8 cellular contexts compared by ENCODE assay signal in genomic region chr19:58096884-58097283, GRCh38. TPM values are rescaled to one million over a fixed set of nuclear protein-coding genes. Genes with fewer than 3 reads are reported as not detected.
DNase-seq lines count a peak whose midpoint lies in the region; ATAC-seq and TF ChIP-seq lines count a peak whose summit lies in the region.

No MANE protein-coding gene starts in this region.

- no peaks in the 10 kb centered on the region for H3K27me3 Mint-ChIP-seq in activated CD8-positive, alpha-beta memory T cell treated with anti-CD3 and anti-CD28 coated beads, Interleukin-2, amount 10 ng/mL, durations not matched to agents 7 days and 5 days
- no peaks in the 10 kb centered on the region for H3K27me3 Mint-ChIP-seq in activated naive CD8-positive, alpha-beta T cell treated with anti-CD3 and anti-CD28 coated beads, Interleukin-2, amount 50 U/mL, for 24 hours
- no peaks in the 10 kb centered on the region for H3K27me3 Mint-ChIP-seq in stimulated activated naive CD8-positive, alpha-beta T cell treated with anti-CD3 and anti-CD28 coated beads, Interleukin-15, amount 100 ng/mL, for 72 hours

- no peak for ATAC-seq in activated CD8-positive, alpha-beta memory T cell treated with anti-CD3 and anti-CD28 coated beads, Interleukin-2, amount 10 ng/mL, durations not matched to agents 7 days and 5 days
- ATAC-seq in activated naive CD8-positive, alpha-beta T cell treated with anti-CD3 and anti-CD28 coated beads, Interleukin-2, amount 50 U/mL, for 24 hours = no peak
- ATAC-seq in lung (ENCODE audit: insufficient read depth, low FRiP score) (no peak), HG02588 (IDR thresholded peaks at IDR 0.05; ENCODE audit: unreplicated experiment) (no peak)
- ATAC-seq in stimulated activated naive CD8-positive, alpha-beta T cell treated with anti-CD3 and anti-CD28 coated beads, Interleukin-15, amount 100 ng/mL, for 72 hours = no peak

- H3K27ac Mint-ChIP-seq in activated CD8-positive, alpha-beta memory T cell treated with anti-CD3 and anti-CD28 coated beads, Interleukin-2, amount 10 ng/mL, durations not matched to agents 7 days and 5 days = peak overlapping the region; percentile 14
- H3K27ac Mint-ChIP-seq in activated naive CD8-positive, alpha-beta T cell treated with anti-CD3 and anti-CD28 coated beads, Interleukin-2, amount 50 U/mL, for 24 hours = peak overlapping the region; percentile 77
- peak overlapping the region; percentile 92 to 95 for H3K27ac Mint-ChIP-seq in stimulated activated naive CD8-positive, alpha-beta T cell treated with anti-CD3 and anti-CD28 coated beads, Interleukin-15, amount 100 ng/mL, for 72 hours

- H3K27ac ChIP-seq in lung (ENCODE audit: low read depth in 1 of 2, low read length in 1 of 2) = peak overlapping the region in 1 of 2 donors; percentile 30

- no peak for DNase-seq in activated CD8-positive, alpha-beta memory T cell treated with anti-CD3 and anti-CD28 coated beads, Interleukin-2, amount 10 ng/mL, durations not matched to agents 7 days and 5 days
- no peak for DNase-seq in activated CD8-positive, alpha-beta memory T cell treated with anti-CD3 and anti-CD28 coated beads, Interleukin-2, amount 50 U/mL, for 4 hours
- DNase-seq in activated naive CD8-positive, alpha-beta T cell treated with anti-CD3 and anti-CD28 coated beads, Interleukin-2, amount 50 U/mL, for 24 hours = no peak
- DNase-seq in lung (ENCODE audit: low spot score) (no peak), NCI-H82 (lab: John Stamatoyannopoulos, UW) (no peak)
- no peak for DNase-seq in stimulated activated naive CD8-positive, alpha-beta T cell treated with anti-CD3 and anti-CD28 coated beads, Interleukin-15, amount 100 ng/mL, for 72 hours
- DNase-seq in stimulated activated CD4-positive, alpha-beta T cell treated with anti-CD3 and anti-CD28 coated beads, Interleukin-1b, Interleukin-23, amount 100 ng/mL, for 48 hours = no peak

- WGBS in lung, 2 donors = 86 to 95% methylated on average over 13 of the region's 13 CpGs

- peak overlapping the region; percentile 43 for H3K4me3 Mint-ChIP-seq in activated CD8-positive, alpha-beta memory T cell treated with anti-CD3 and anti-CD28 coated beads, Interleukin-2, amount 10 ng/mL, durations not matched to agents 7 days and 5 days
- peak overlapping the region; percentile 70 for H3K4me3 Mint-ChIP-seq in activated naive CD8-positive, alpha-beta T cell treated with anti-CD3 and anti-CD28 coated beads, Interleukin-2, amount 50 U/mL, for 24 hours
- peak overlapping the region; percentile 87 to 94 for H3K4me3 Mint-ChIP-seq in stimulated activated naive CD8-positive, alpha-beta T cell treated with anti-CD3 and anti-CD28 coated beads, Interleukin-15, amount 100 ng/mL, for 72 hours

- peak overlapping the region; percentile 15 for H3K4me3 ChIP-seq in lung

- peaks cover 15% of the 10 kb centered on the region for H3K9me3 Mint-ChIP-seq in activated CD8-positive, alpha-beta memory T cell treated with anti-CD3 and anti-CD28 coated beads, Interleukin-2, amount 10 ng/mL, durations not matched to agents 7 days and 5 days (ENCODE audit: low read depth)
- H3K9me3 Mint-ChIP-seq in activated naive CD8-positive, alpha-beta T cell treated with anti-CD3 and anti-CD28 coated beads, Interleukin-2, amount 50 U/mL, for 24 hours = peaks cover 25% of the 10 kb centered on the region
- H3K9me3 Mint-ChIP-seq in stimulated activated naive CD8-positive, alpha-beta T cell treated with anti-CD3 and anti-CD28 coated beads, Interleukin-15, amount 100 ng/mL, for 72 hours = peaks cover 23 to 47% of the 10 kb centered on the region in 2 donors

- H3K27me3 ChIP-seq in lung (ENCODE audit: control insufficient read depth, insufficient read depth) = no peaks in the 10 kb centered on the region

- no peak for TF ChIP-seq CTCF in lung (IDR thresholded peaks at IDR 0.05; ENCODE audit: control extremely low read depth, extremely low read depth)

- peaks cover 17% of the 10 kb centered on the region for H3K36me3 Mint-ChIP-seq in activated CD8-positive, alpha-beta memory T cell treated with anti-CD3 and anti-CD28 coated beads, Interleukin-2, amount 10 ng/mL, durations not matched to agents 7 days and 5 days
- H3K36me3 Mint-ChIP-seq in activated naive CD8-positive, alpha-beta T cell treated with anti-CD3 and anti-CD28 coated beads, Interleukin-2, amount 50 U/mL, for 24 hours (ENCODE audit: low read depth) = peaks cover 21% of the 10 kb centered on the region

- CTCF ChIA-PET in activated CD8-positive, alpha-beta memory T cell treated with anti-CD3 and anti-CD28 coated beads, Interleukin-2, amount 10 ng/mL, durations not matched to agents 7 days and 5 days (lab: Charles Lee) = no interaction called here

- H3K36me3 ChIP-seq in lung (ENCODE audit: control insufficient read depth in 2 of 2, insufficient read depth in 2 of 2, low read length in 2 of 2) = peaks cover 0 to 3% of the 10 kb centered on the region in 2 donors

- H3K4me1 Mint-ChIP-seq in activated CD8-positive, alpha-beta memory T cell treated with anti-CD3 and anti-CD28 coated beads, Interleukin-2, amount 10 ng/mL, durations not matched to agents 7 days and 5 days = peaks cover 9% of the 10 kb centered on the region
- H3K4me1 Mint-ChIP-seq in activated naive CD8-positive, alpha-beta T cell treated with anti-CD3 and anti-CD28 coated beads, Interleukin-2, amount 50 U/mL, for 24 hours = peaks cover 12% of the 10 kb centered on the region
- H3K4me1 Mint-ChIP-seq in stimulated activated naive CD8-positive, alpha-beta T cell treated with anti-CD3 and anti-CD28 coated beads, Interleukin-15, amount 100 ng/mL, for 72 hours = peaks cover 18% of the 10 kb centered on the region

- H3K9me3 ChIP-seq in lung (ENCODE audit: control insufficient read depth in 2 of 2, insufficient read depth in 1 of 2, low read length in 1 of 2) = peaks cover 0 to 31% of the 10 kb centered on the region in 2 donors

- H3K4me1 ChIP-seq in lung (ENCODE audit: control insufficient read depth in 2 of 2, insufficient read depth in 2 of 2, low read length in 2 of 2) = peaks cover 2 to 8% of the 10 kb centered on the region in 2 donors

RNA-seq across cellular contexts. Expression of gene ZSCAN18, which starts 1.1 kb away (rescaled TPM):
- total RNA-seq in activated CD8-positive, alpha-beta memory T cell treated with anti-CD3 and anti-CD28 coated beads, Interleukin-2, amount 10 ng/mL, durations not matched to agents 7 days and 5 days = 10 to 100 TPM; 15.9 to 24.8 TPM
- 100 to 1,000 TPM in 1 of 2 donors, 10 to 100 TPM in 1; 68.7 to 123 TPM for total RNA-seq in lung
- polyA plus RNA-seq in lung = 10 to 100 TPM; 22.1 to 37.4 TPM

RNA-seq across cellular contexts. Expression of gene ZNF135, which starts 37.8 kb away (rescaled TPM):
- total RNA-seq in activated CD8-positive, alpha-beta memory T cell treated with anti-CD3 and anti-CD28 coated beads, Interleukin-2, amount 10 ng/mL, durations not matched to agents 7 days and 5 days = under 1 TPM; 0.49 to 0.76 TPM
- 10 to 100 TPM in 1 of 2 donors, 1 to 10 TPM in 1; 4.6 to 13.5 TPM for total RNA-seq in lung
- polyA plus RNA-seq in lung = 1 to 10 TPM; 2.2 to 2.4 TPM

RNA-seq across cellular contexts. Expression of gene ZNF329, which starts 53.7 kb away (rescaled TPM):
- total RNA-seq in activated CD8-positive, alpha-beta memory T cell treated with anti-CD3 and anti-CD28 coated beads, Interleukin-2, amount 10 ng/mL, durations not matched to agents 7 days and 5 days = 1 to 10 TPM; 4.0 to 4.6 TPM
- total RNA-seq in lung = 10 to 100 TPM in 1 of 2 donors, 1 to 10 TPM in 1; 9.0 to 20.0 TPM
- 1 to 10 TPM; 2.3 to 3.9 TPM for polyA plus RNA-seq in lung

Comparison
In these comparisons a context has a peak if more than half of its experiments do, and no peak if none do; other contexts are left out.
1. H3K27ac Mint-ChIP-seq: peak in every context shown above with its lines; median percentile 94 in stimulated activated naive CD8-positive, alpha-beta T cell treated with anti-CD3 and anti-CD28 coated beads, Interleukin-15, amount 100 ng/mL, for 72 hours; 77 in activated naive CD8-positive, alpha-beta T cell treated with anti-CD3 and anti-CD28 coated beads, Interleukin-2, amount 50 U/mL, for 24 hours; 14 in activated CD8-positive, alpha-beta memory T cell treated with anti-CD3 and anti-CD28 coated beads, Interleukin-2, amount 10 ng/mL, durations not matched to agents 7 days and 5 days.